ENCODE assay signal across 9 cellular contexts in genomic region chr10:98361131-98361633, GRCh38. TPM values are rescaled to one million over a fixed set of nuclear protein-coding genes. Genes with fewer than 3 reads are reported as not detected.
DNase-seq lines count a peak whose midpoint lies in the region; ATAC-seq, FAIRE-seq and TF ChIP-seq lines count a peak whose summit lies in the region.
"Had no signal": no experiment of that assay in that cellular context is flagged by ENCODE, and none has a peak within 500 bp of the region (broad histone marks: within the 10 kb centered on the region; RNA-seq: fewer than 3 reads in every experiment).

No MANE protein-coding gene starts in this region.

- no TSS peak for BruUV-seq in GM12878 (replicated peaks; lab: Mats Ljungman, UMichigan)
- BruUV-seq in Calu3 (replicated peaks; lab: Mats Ljungman, UMichigan): no TSS peak

- peak overlapping the region; percentile 71 for H3K4me2 ChIP-seq in GM12878 (ENCODE audit: control insufficient read depth, insufficient read depth)

- FAIRE-seq in GM12891 (lab: Jason Lieb, UNC) (peak; percentile 95), GM12878 (lab: Jason Lieb, UNC) (peak; percentile 88)

- H3K27ac Mint-ChIP-seq in Calu3 (ENCODE audit: unreplicated experiment): no peak overlapping the region
- H3K27ac Mint-ChIP-seq: stimulated activated naive CD8-positive, alpha-beta T cell treated with anti-CD3 and anti-CD28 coated beads, Interleukin-15, Interleukin-2, amounts not matched to agents 100 ng/mL and 50 ng/mL, for 24 hours had no signal

- intact Hi-C loops in GM12878 (cut with micrococcal nuclease; ENCODE audit: unreplicated experiment) (no loop called here), Calu3 (cut with micrococcal nuclease; ENCODE audit: unreplicated experiment) (no loop called here)

- SMC1A ChIA-PET in GM12878 (lab: Charles Lee; ENCODE audit: uncharacterized antibody, unreplicated experiment): interaction anchor here (1.0 to 1.5 kb wide), 2 partner anchors 27 to 33 kb away, joined by 3 read pairs; no protein-coding TSS in a partner anchor

- H3K36me3 ChIP-seq in GM12878 (ENCODE audit: control insufficient read depth in 2 of 2, insufficient read depth in 2 of 2, low read length in 1 of 2): no peaks in the 10 kb centered on the region

- CTCF ChIA-PET in GM12878 (lab: Yijun Ruan, JAX) (interaction anchor here (0.9 kb wide), 1 partner anchor 30 kb away, joined by 3 read pairs; no protein-coding TSS in a partner anchor), Calu3 (lab: Charles Lee) (no interaction called here)

- DNase-seq in GM12891 (ENCODE audit: insufficient read length, low spot score) (peak; percentile 60), NCI-H146 (lab: John Stamatoyannopoulos, UW) (peak; percentile 90), GM12878 (ENCODE audit: low read depth, low spot score) (peak; percentile 68), iPS-NIHi7 (ENCODE audit: extremely low spot score) (peak; percentile 75), NCI-H1092 treated with DMSO at 0.1 percent for 48 hours (lab: John Stamatoyannopoulos, UW) (no peak), Calu3 (no peak)
- peak; percentile 2 to 10 for DNase-seq in stimulated activated CD4-positive, alpha-beta T cell treated with anti-CD3 and anti-CD28 coated beads, Interleukin-2, amount 100 ng/mL, for 48 hours

- no peak for TF ChIP-seq CTCF in GM12878 (IDR thresholded peaks at IDR 0.05 in 2 of 3, conservative IDR thresholded peaks at IDR 0.05 in 1 of 3; ENCODE audit: control insufficient read depth in 2 of 3, extremely low read depth in 1 of 3, insufficient read depth in 1 of 3, low read depth in 3 of 3, low read length in 3 of 3)
- TF ChIP-seq CTCF in Calu3 (IDR thresholded peaks at IDR 0.05; ENCODE audit: unreplicated experiment): no peak

- H3K4me3 ChIP-seq in GM12878: no peak overlapping the region

- no peaks in the 10 kb centered on the region for H4K20me1 ChIP-seq in GM12878 (ENCODE audit: control insufficient read depth, insufficient read depth)

- H3K27me3 Mint-ChIP-seq in Calu3 (ENCODE audit: unreplicated experiment): no peaks in the 10 kb centered on the region

- ATAC-seq in GM21825 (IDR thresholded peaks at IDR 0.05; ENCODE audit: unreplicated experiment) (peak; percentile 77), GM12878 (peak; percentile 85)

- peaks cover 13% of the 10 kb centered on the region for H3K4me1 ChIP-seq in GM12878 (ENCODE audit: control insufficient read depth, insufficient read depth, low read length)

- RAD21 ChIA-PET in GM12878 (lab: Charles Lee; ENCODE audit: unreplicated experiment): no interaction called here

- peaks cover 30% of the 10 kb centered on the region for H3K4me1 Mint-ChIP-seq in Calu3 (ENCODE audit: low read depth, unreplicated experiment)

- no peak for TF ChIP-seq POLR2A in GM12891 (IDR thresholded peaks at IDR 0.05; ENCODE audit: low read depth, low read length)
- no peak for TF ChIP-seq POLR2A in GM12878 (IDR thresholded peaks at IDR 0.05; ENCODE audit: low read depth, low read length)

- peak overlapping the region; percentile 40 for H3K27ac ChIP-seq in GM12878 (ENCODE audit: control insufficient read depth, insufficient read depth)

- no peaks in the 10 kb centered on the region for H3K27me3 ChIP-seq in GM12878 (replicated peaks in 1 of 2; ENCODE audit: control insufficient read depth in 2 of 2, insufficient read depth in 2 of 2, low read length in 1 of 2)

- H3K9ac ChIP-seq in GM12878 (ENCODE audit: control insufficient read depth, insufficient read depth, low read length): no peak overlapping the region; the same call in 1 of the 2 replicates

- H3K4me3 Mint-ChIP-seq in Calu3 (ENCODE audit: low read depth, unreplicated experiment): no peak overlapping the region
- H3K4me3 Mint-ChIP-seq: stimulated activated naive CD8-positive, alpha-beta T cell treated with anti-CD3 and anti-CD28 coated beads, Interleukin-15, Interleukin-2, amounts not matched to agents 100 ng/mL and 50 ng/mL, for 24 hours had no signal

- POLR2A ChIA-PET in GM12878 (lab: Charles Lee): no interaction called here

- H3K9me3 Mint-ChIP-seq in Calu3 (ENCODE audit: low read depth, unreplicated experiment): no peaks in the 10 kb centered on the region
- H3K9me3 Mint-ChIP-seq: stimulated activated naive CD8-positive, alpha-beta T cell treated with anti-CD3 and anti-CD28 coated beads, Interleukin-15, Interleukin-2, amounts not matched to agents 100 ng/mL and 50 ng/mL, for 24 hours had no signal

- H3K79me2 ChIP-seq in GM12878 (ENCODE audit: control insufficient read depth, insufficient read depth, low read length): no peaks in the 10 kb centered on the region

- WGBS in GM12878 (ENCODE audit: insufficient coverage, insufficient replicate concordance, low lambda C conversion rate, missing lambda C conversion rate): 9% methylated on average over 11 of the region's 11 CpGs

- no peaks in the 10 kb centered on the region for H3K36me3 Mint-ChIP-seq in Calu3 (ENCODE audit: insufficient read depth, unreplicated experiment)

- TF ChIP-seq RAD21 in GM12878 (IDR thresholded peaks at IDR 0.05; ENCODE audit: insufficient read depth, low read depth, low read length): 0 out of 2 replicates have a peak, but pooled peaks have one; percentile 3

- in situ Hi-C loops in GM12878 (cut with MboI): no loop called here

- TF ChIP-seq EP300 in GM12878 (IDR thresholded peaks at IDR 0.05; ENCODE audit: borderline replicate concordance in 1 of 2, control insufficient read depth in 1 of 2, low read depth in 2 of 2, low read length in 2 of 2): no peak

- H2AFZ ChIP-seq in GM12878 (ENCODE audit: control insufficient read depth, low read depth, low read length): peak overlapping the region; percentile 8; the same call in 1 of the 2 replicates

- no peaks in the 10 kb centered on the region for H3K9me3 ChIP-seq in GM12878 (replicated peaks; ENCODE audit: control insufficient read depth, insufficient read depth, low read length)

TF ChIP-seq in GM12891, 5 proteins besides CTCF, POLR2A, EP300 and RAD21:
- TF ChIP-seq TAF1 (IDR thresholded peaks at IDR 0.05; ENCODE audit: low read depth, low read length): no peak
- no peak for TF ChIP-seq POLR2AphosphoS5 (IDR thresholded peaks at IDR 0.05; ENCODE audit: low read depth, low read length)
- no peak for TF ChIP-seq POU2F2 (IDR thresholded peaks at IDR 0.05; ENCODE audit: low read depth, low read length)
- no peak for TF ChIP-seq SPI1 (IDR thresholded peaks at IDR 0.05; ENCODE audit: low read depth, low read length)
- no peak for TF ChIP-seq PAX5 (IDR thresholded peaks at IDR 0.05; ENCODE audit: insufficient read depth, low read length, severe bottlenecking)

TF ChIP-seq in GM12878, 131 proteins besides CTCF, POLR2A, EP300 and RAD21 (continues in another document):
- TF ChIP-seq BCL3 (IDR thresholded peaks at IDR 0.05; ENCODE audit: borderline replicate concordance, insufficient read depth, low read depth, low read length, poor library complexity, severe bottlenecking) (no peak), TCF12 (IDR thresholded peaks at IDR 0.05; ENCODE audit: low read depth, low read length) (0 out of 2 replicates have a peak, but pooled peaks have one; percentile 23), IRF4 (IDR thresholded peaks at IDR 0.05; ENCODE audit: low read depth, low read length) (peak; percentile 53; the same call in 1 of the 2 replicates), MTA3 (IDR thresholded peaks at IDR 0.05; ENCODE audit: borderline replicate concordance, low read length) (peak; percentile 49; the same call in 1 of the 2 replicates), JUNB (IDR thresholded peaks at IDR 0.05) (peak; percentile 33), EED (IDR thresholded peaks at IDR 0.05; ENCODE audit: low read depth) (peak; percentile 72), BCL11A (IDR thresholded peaks at IDR 0.05; ENCODE audit: low read depth, low read length) (peak; percentile 37; the same call in 1 of the 2 replicates), CHD2 (IDR thresholded peaks at IDR 0.05; ENCODE audit: borderline replicate concordance, low read depth, low read length) (no peak), NR2C1 (IDR thresholded peaks at IDR 0.05) (no peak)

RNA-seq across cellular contexts. Expression of gene PYROXD2, which starts 53.8 kb away (rescaled TPM):
- polyA plus RNA-seq in GM12891 (2012; ENCODE audit: low read depth, missing spikeins): 4.9 TPM
- total RNA-seq in GM12878 (2013; cell fraction: nucleolus; rRNA removed): 28.8 and 34.3 TPM in 2 replicates
- total RNA-seq in GM12878 (2014; rRNA removed) (8.1 and 9.2 TPM in 2 replicates), GM12878 (2014; rRNA removed; fragmentation: Illumina TruSeq; extraction: Trizol) (5.3 and 7.2 TPM in 2 replicates), GM12878 (2021) (9.5 and 11.3 TPM in 2 replicates), Calu3 (2022) (7.0 and 10.1 TPM in 2 replicates)
- polyA plus RNA-seq in GM12878 (2011; ENCODE audit: low read depth): 0.87 TPM
- polyA plus RNA-seq in GM12878 (2011; rRNA removed) (5.0 and 7.6 TPM in 2 replicates), GM12878 (2014; fragmentation: Illumina TruSeq; extraction: Trizol) (1.1 and 4.8 TPM in 2 replicates), GM12878 (2014; fragmentation: Nextera tagmentation; extraction: Ambion mirVana) (10 to 100 TPM; 10.8 to 11.8 TPM), GM12878 (2014; rRNA removed) (10.4 and 13.6 TPM in 2 replicates), GM12878 (2016; fragmentation: Nextera tagmentation; extraction: Ambion mirVana) (10 to 100 TPM; 14.2 to 15.8 TPM)
- 4.3 and 9.9 TPM in 2 replicates for polyA plus RNA-seq in GM12878 (2011; cell fraction: cytosol; rRNA removed)
- 37.1 and 47.3 TPM in 2 replicates for polyA plus RNA-seq in GM12878 (2011; cell fraction: nucleus; rRNA removed)
- polyA plus RNA-seq in GM12878 (2012): 5.0 and 5.5 TPM in 2 replicates
- 1.9 and 3.3 TPM in 2 replicates for polyA minus RNA-seq in GM12878 (2011; rRNA and poly(A)+ RNA removed)
- polyA minus RNA-seq in GM12878 (2011; cell fraction: cytosol; rRNA and poly(A)+ RNA removed): 1.5 and 1.8 TPM in 2 replicates
- polyA minus RNA-seq in GM12878 (2011; cell fraction: nucleus; rRNA and poly(A)+ RNA removed): 3.4 and 5.2 TPM in 2 replicates

Comparison
In these comparisons a context has a peak if more than half of its experiments do, and no peak if none do; other contexts are left out.
1. DNase-seq: peak in GM12891 (single experiment), NCI-H146 (single experiment), GM12878 (single experiment), iPS-NIHi7 (single experiment) and stimulated activated CD4-positive, alpha-beta T cell treated with anti-CD3 and anti-CD28 coated beads, Interleukin-2, amount 100 ng/mL, for 48 hours (2 of 2); none in NCI-H1092 treated with DMSO at 0.1 percent for 48 hours (single experiment) and Calu3 (single experiment).